25 cellular contexts compared by ENCODE assay signal in the genomic region with DNA sequence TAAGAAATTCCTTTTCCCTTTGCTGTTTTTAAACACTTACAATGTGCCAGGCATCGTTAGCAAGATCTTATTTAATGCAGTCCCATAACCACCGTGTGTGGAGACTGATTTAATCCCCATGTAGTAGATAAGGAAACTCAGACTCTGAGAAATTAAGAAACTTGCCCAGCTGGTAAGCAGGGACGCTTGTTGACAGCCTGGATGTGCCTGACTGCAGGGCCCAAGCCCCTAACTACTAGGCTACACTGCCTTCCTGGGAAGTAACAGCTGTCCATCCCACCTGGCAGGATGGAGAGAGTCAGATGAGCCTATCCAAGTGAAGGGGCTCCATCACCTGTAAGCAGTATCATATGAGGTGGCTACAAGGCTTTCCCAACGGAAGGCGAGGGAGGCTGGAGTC. TPM values are rescaled to one million over a fixed set of nuclear protein-coding genes. Genes with fewer than 3 reads are reported as not detected.
"Had no signal": no experiment of that assay in that cellular context is flagged by ENCODE, and none has a peak within 500 bp of the region (broad histone marks: within the 10 kb centered on the region; RNA-seq: fewer than 3 reads in every experiment).

No MANE protein-coding gene starts in this region.

- H3K27me3 Mint-ChIP-seq: activated naive CD8-positive, alpha-beta T cell treated with anti-CD3 and anti-CD28 coated beads for 36 hours; natural killer cell treated with Interleukin-12 subunit alpha and Interleukin-12 subunit beta and Interleukin-15 and Interleukin-18, amount 100 ng/mL, for 72 hours had no signal

- H3K36me3 Mint-ChIP-seq: activated naive CD8-positive, alpha-beta T cell treated with anti-CD3 and anti-CD28 coated beads for 36 hours; memory B cell; natural killer cell treated with Interleukin-12 subunit alpha and Interleukin-12 subunit beta and Interleukin-15 and Interleukin-18, amount 100 ng/mL, for 72 hours; stimulated activated naive B cell treated with anti-CD40 and anti-IgM and Interleukin-4, amounts not matched to agents 10 μg/mL and 1 μg/mL and 100 μg/mL, for 72 hours; WTC11 had no signal

- H3K27ac ChIP-seq: transverse colon, vagina had no signal

- ATAC-seq: activated CD4-positive, alpha-beta T cell treated with anti-CD3 and anti-CD28 coated beads for 36 hours; activated T-cell treated with anti-CD3 and anti-CD28 coated beads, Interleukin-2, amount 50 U/mL, for 4 hours; heart right ventricle; left cardiac atrium; natural killer cell treated with Interleukin-12 subunit alpha and Interleukin-12 subunit beta and Interleukin-15 and Interleukin-18, amount 100 ng/mL, for 72 hours; stimulated activated naive B cell treated with anti-CD40 and anti-IgM and Interleukin-4, amounts not matched to agents 10 μg/mL and 1 μg/mL and 100 μg/mL, for 72 hours; WTC11 had no signal

- H3K4me3 ChIP-seq: cardiac muscle cell, heart right ventricle, transverse colon, vagina had no signal

- H3K4me1 Mint-ChIP-seq: activated CD4-positive, alpha-beta T cell treated with anti-CD3 and anti-CD28 coated beads for 36 hours; memory B cell; stimulated activated naive B cell treated with anti-CD40 and anti-IgM and Interleukin-4, amounts not matched to agents 10 μg/mL and 1 μg/mL and 100 μg/mL, for 72 hours had no signal

- H3K36me3 ChIP-seq: cardiac muscle cell, heart right ventricle, transverse colon, vagina had no signal

- H3K4me3 Mint-ChIP-seq: activated CD4-positive, alpha-beta T cell treated with anti-CD3 and anti-CD28 coated beads for 36 hours; activated naive CD8-positive, alpha-beta T cell treated with anti-CD3 and anti-CD28 coated beads for 36 hours; activated T-cell treated with anti-CD3 and anti-CD28 coated beads, Interleukin-2, amount 50 U/mL, for 4 hours; memory B cell; natural killer cell treated with Interleukin-12 subunit alpha and Interleukin-12 subunit beta and Interleukin-15 and Interleukin-18, amount 100 ng/mL, for 72 hours; stimulated activated naive B cell treated with anti-CD40 and anti-IgM and Interleukin-4, amounts not matched to agents 10 μg/mL and 1 μg/mL and 100 μg/mL, for 72 hours; WTC11 had no signal

- H3K27me3 ChIP-seq: cardiac muscle cell, transverse colon, vagina had no signal

- H3K27ac Mint-ChIP-seq: activated CD4-positive, alpha-beta T cell treated with anti-CD3 and anti-CD28 coated beads for 36 hours; activated naive CD8-positive, alpha-beta T cell treated with anti-CD3 and anti-CD28 coated beads for 36 hours; activated T-helper 2 cell treated with anti-CD3 and anti-CD28 coated beads, Interferon-gamma antibody, Interleukin-2, Interleukin-4, amounts not matched to agents 10 μg/mL and 5 μg/mL and 100 μg/mL, durations not matched to agents 14 hours and 24 hours and 36 hours; memory B cell; natural killer cell treated with Interleukin-12 subunit alpha and Interleukin-12 subunit beta and Interleukin-15 and Interleukin-18, amount 100 ng/mL, for 72 hours; stimulated activated naive B cell treated with anti-CD40 and anti-IgM and Interleukin-4, amounts not matched to agents 10 μg/mL and 1 μg/mL and 100 μg/mL, for 72 hours; WTC11 had no signal

- H3K9me3 Mint-ChIP-seq: activated naive CD8-positive, alpha-beta T cell treated with anti-CD3 and anti-CD28 coated beads for 36 hours; activated T-cell treated with anti-CD3 and anti-CD28 coated beads, Interleukin-2, amount 50 U/mL, for 4 hours; activated T-helper 2 cell treated with anti-CD3 and anti-CD28 coated beads, Interferon-gamma antibody, Interleukin-2, Interleukin-4, amounts not matched to agents 10 μg/mL and 5 μg/mL and 100 μg/mL, durations not matched to agents 14 hours and 24 hours and 36 hours; memory B cell; natural killer cell treated with Interleukin-12 subunit alpha and Interleukin-12 subunit beta and Interleukin-15 and Interleukin-18, amount 100 ng/mL, for 72 hours; stimulated activated naive B cell treated with anti-CD40 and anti-IgM and Interleukin-4, amounts not matched to agents 10 μg/mL and 1 μg/mL and 100 μg/mL, for 72 hours; WTC11 had no signal

- DNase-seq: activated CD4-positive, alpha-beta T cell treated with anti-CD3 and anti-CD28 coated beads for 36 hours; activated CD4-positive, alpha-beta T cell treated with anti-CD3 and anti-CD28 coated beads, Interleukin-2, amount 50 U/mL, for 48 hours; activated CD8-positive, alpha-beta memory T cell treated with anti-CD3 and anti-CD28 coated beads, Interleukin-2, amount 50 U/mL, for 48 hours; activated naive CD4-positive, alpha-beta T cell treated with Interleukin-2 at 50 U/mL for 16 hours; activated naive CD8-positive, alpha-beta T cell treated with anti-CD3 and anti-CD28 coated beads for 36 hours; activated T-cell treated with anti-CD3 and anti-CD28 coated beads, Interleukin-2, amount 50 U/mL, for 4 hours; cortex of kidney; heart right ventricle; islet precursor cell; left cardiac atrium; stimulated activated CD4-positive, alpha-beta T cell treated with anti-CD3 and anti-CD28 coated beads, Interleukin-2, amount 100 ng/mL, for 48 hours; stimulated activated CD8-positive, alpha-beta memory T cell treated with anti-CD3 and anti-CD28 coated beads, Interleukin-4, amount 100 ng/mL, for 48 hours; stimulated activated naive B cell treated with anti-CD40 and anti-IgM and Interleukin-4, amounts not matched to agents 10 μg/mL and 1 μg/mL and 100 μg/mL, for 72 hours; transverse colon had no signal

- H3K4me1 ChIP-seq: transverse colon, vagina had no signal

- H3K9me3 ChIP-seq: heart right ventricle, transverse colon, vagina had no signal

RNA-seq across cellular contexts. Expression of a gene that starts 36.3 kb away (rescaled TPM):
- total RNA-seq: activated CD4-positive, alpha-beta T cell treated with anti-CD3 and anti-CD28 coated beads for 36 hours; activated CD8-positive, alpha-beta memory T cell treated with anti-CD3 and anti-CD28 coated beads for 36 hours; activated naive CD8-positive, alpha-beta T cell treated with anti-CD3 and anti-CD28 coated beads for 36 hours; activated T-helper 2 cell treated with anti-CD3 and anti-CD28 coated beads, Interferon-gamma antibody, Interleukin-2, Interleukin-4, amounts not matched to agents 10 μg/mL and 5 μg/mL and 100 μg/mL, durations not matched to agents 14 hours and 24 hours and 36 hours; cardiac muscle cell; cerebellum; fibroblast of villous mesenchyme; heart right ventricle; natural killer cell treated with Interleukin-12 subunit alpha and Interleukin-12 subunit beta and Interleukin-15 and Interleukin-18, amount 100 ng/mL, for 72 hours; posterior vena cava; temporal lobe had no signal
- polyA plus RNA-seq: cardiac muscle cell, heart right ventricle had no signal
